ENCODE assay signal across 1 cellular context in genomic region chr18:42242758-42243157, GRCh38.
TF ChIP-seq lines count a peak whose summit lies in the region.

No MANE protein-coding gene starts in this region.

TF ChIP-seq in GM12878, 131 proteins besides CTCF, POLR2A, EP300 and RAD21 (continued from another document):
- TF ChIP-seq BCL3 (IDR thresholded peaks at IDR 0.05; ENCODE audit: borderline replicate concordance, insufficient read depth, low read depth, low read length, poor library complexity, severe bottlenecking) = no peak
- no peak for TF ChIP-seq NFXL1 (IDR thresholded peaks at IDR 0.05; ENCODE audit: borderline replicate concordance)
- TF ChIP-seq SMAD1 (IDR thresholded peaks at IDR 0.05; ENCODE audit: low read depth, partially characterized antibody) = no peak
- TF ChIP-seq SMC3 (IDR thresholded peaks at IDR 0.05; ENCODE audit: borderline replicate concordance, low read length) = no peak
- peak; percentile 64 for TF ChIP-seq PKNOX1 (IDR thresholded peaks at IDR 0.05)
- TF ChIP-seq CREM (IDR thresholded peaks at IDR 0.05; ENCODE audit: low read depth) = no peak
- TF ChIP-seq, protein P1, sequence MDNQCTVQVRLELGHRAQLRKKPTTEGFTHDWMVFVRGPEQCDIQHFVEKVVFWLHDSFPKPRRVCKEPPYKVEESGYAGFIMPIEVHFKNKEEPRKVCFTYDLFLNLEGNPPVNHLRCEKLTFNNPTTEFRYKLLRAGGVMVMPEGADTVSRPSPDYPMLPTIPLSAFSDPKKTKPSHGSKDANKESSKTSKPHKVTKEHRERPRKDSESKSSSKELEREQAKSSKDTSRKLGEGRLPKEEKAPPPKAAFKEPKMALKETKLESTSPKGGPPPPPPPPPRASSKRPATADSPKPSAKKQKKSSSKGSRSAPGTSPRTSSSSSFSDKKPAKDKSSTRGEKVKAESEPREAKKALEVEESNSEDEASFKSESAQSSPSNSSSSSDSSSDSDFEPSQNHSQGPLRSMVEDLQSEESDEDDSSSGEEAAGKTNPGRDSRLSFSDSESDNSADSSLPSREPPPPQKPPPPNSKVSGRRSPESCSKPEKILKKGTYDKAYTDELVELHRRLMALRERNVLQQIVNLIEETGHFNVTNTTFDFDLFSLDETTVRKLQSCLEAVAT (IDR thresholded peaks at IDR 0.05) = no peak
- TF ChIP-seq ZBTB33 (IDR thresholded peaks at IDR 0.05) = no peak
- TF ChIP-seq PAX8 (IDR thresholded peaks at IDR 0.05) = no peak
- no peak for TF ChIP-seq KAT2A (conservative IDR thresholded peaks at IDR 0.05; ENCODE audit: control insufficient read depth, low read depth, low read length)
- TF ChIP-seq CREB1 (IDR thresholded peaks at IDR 0.05; ENCODE audit: low read depth) = no peak
